Comparison of ENCODE assay signal across 11 cellular contexts in the genomic region with DNA sequence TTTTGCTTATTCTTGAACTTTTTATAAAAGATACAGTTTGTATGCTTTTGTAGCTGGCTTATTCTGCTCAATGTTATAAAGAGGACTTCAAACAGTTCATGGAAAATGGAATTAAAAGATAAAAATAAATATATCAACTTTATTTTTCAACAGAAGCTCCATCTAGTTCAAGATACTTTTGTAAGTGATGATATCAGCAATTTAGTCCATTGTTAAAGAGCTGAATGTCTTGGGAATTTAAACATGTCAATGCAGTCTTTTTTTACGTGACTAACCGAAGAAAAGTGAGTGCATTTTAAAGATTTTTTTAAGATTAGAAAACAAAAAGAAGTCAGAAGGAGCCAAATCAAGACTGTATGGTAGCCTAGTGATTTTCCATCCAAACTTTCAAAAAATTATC.
"Had no signal": no experiment of that assay in that cellular context is flagged by ENCODE, and none has a peak within 500 bp of the region (broad histone marks: within the 10 kb centered on the region; RNA-seq: fewer than 3 reads in every experiment).

No MANE protein-coding gene starts in this region.

- H3K4me2 ChIP-seq: GM23338 had no signal

- H3K27ac ChIP-seq: GM23248 had no signal

- H3K4me1 ChIP-seq: HAP-1 had no signal

- ATAC-seq: GM23338, HCT116 had no signal

- H3K4me3 ChIP-seq: GM23248, GM23338, HAP-1 had no signal

- FAIRE-seq: H1, H54 had no signal

- H2AFZ ChIP-seq: GM23248, GM23338 had no signal

- H3K9ac ChIP-seq: GM23248 had no signal

- DNase-seq: GM23248, GOT3, H7, H9, HCEC 1CT, HFFc6 had no signal

- H3K9me3 ChIP-seq: HAP-1 had no signal

- H3K36me3 ChIP-seq: HAP-1 had no signal
